8 cellular contexts compared by ENCODE assay signal in the genomic region with DNA sequence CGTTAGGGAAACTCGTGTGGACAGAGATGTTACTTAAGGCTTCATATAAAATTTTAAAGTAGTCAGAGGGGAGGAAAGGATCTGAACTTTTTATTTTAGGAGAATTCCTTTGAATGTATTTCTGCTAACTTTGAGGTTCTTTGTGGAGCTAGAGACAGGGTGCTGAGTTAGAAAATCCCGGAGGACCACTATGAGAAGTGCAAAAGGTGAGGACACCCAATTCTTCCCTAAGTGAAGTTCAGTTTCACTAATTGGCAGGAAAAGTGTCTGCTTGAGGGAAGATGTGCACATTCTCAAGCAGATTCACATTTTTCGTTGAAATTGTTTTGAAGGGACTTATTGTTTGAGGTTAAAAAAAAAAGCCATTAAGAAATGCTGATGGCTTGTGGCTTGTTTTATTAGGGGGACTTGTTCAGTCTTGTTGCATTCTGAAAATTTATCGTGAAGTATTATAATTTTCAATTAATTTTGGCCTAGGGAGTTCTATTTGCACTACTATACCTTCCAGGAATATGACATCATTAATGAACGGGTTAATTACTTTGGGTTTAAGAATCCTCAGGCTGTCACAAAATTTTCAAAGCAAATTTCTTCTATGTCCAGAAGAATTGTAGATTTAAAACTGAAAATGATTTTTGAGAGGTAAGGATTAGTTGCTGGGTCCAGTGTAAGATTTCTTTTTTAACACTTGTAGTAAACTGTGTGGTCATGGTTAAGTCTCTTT. TPM values are rescaled to one million over a fixed set of nuclear protein-coding genes. Genes with fewer than 3 reads are reported as not detected.
DNase-seq lines count a peak whose midpoint lies in the region; ATAC-seq and TF ChIP-seq lines count a peak whose summit lies in the region.

No MANE protein-coding gene starts in this region.

- H3K27me3 ChIP-seq in kidney epithelial cell (ENCODE audit: control insufficient read depth, insufficient read depth, low read length): no peaks in the 10 kb centered on the region
- no peaks in the 10 kb centered on the region for H3K27me3 ChIP-seq in thoracic aorta (replicated peaks; ENCODE audit: insufficient read depth)

- no peak for ATAC-seq in activated naive CD8-positive, alpha-beta T cell treated with anti-CD3 and anti-CD28 coated beads, Interleukin-2, amount 50 U/mL, for 24 hours
- no peak for ATAC-seq in thoracic aorta (ENCODE audit: insufficient number of reproducible peaks, low FRiP score, low read depth)
- no peak for ATAC-seq in HG03565 (IDR thresholded peaks at IDR 0.05; ENCODE audit: unreplicated experiment)

- POLR2A ChIA-PET in activated CD4-positive, alpha-beta T cell treated with anti-CD3 and anti-CD28 coated beads, Interleukin-2, amount 10 ng/mL, durations not matched to agents 7 days and 5 days (lab: Charles Lee): no interaction called here

- H3K4me1 ChIP-seq in thoracic aorta (ENCODE audit: control insufficient read depth in 1 of 2, low read depth in 2 of 2): peaks cover 38 to 43% of the 10 kb centered on the region in 2 donors

- no peak for TF ChIP-seq CTCF in kidney epithelial cell (IDR thresholded peaks at IDR 0.05; ENCODE audit: insufficient read depth, low read length, poor library complexity, severe bottlenecking)
- TF ChIP-seq CTCF in thoracic aorta (IDR thresholded peaks at IDR 0.05): no peak

- no peaks in the 10 kb centered on the region for H3K9me3 Mint-ChIP-seq in activated CD4-positive, alpha-beta T cell treated with anti-CD3 and anti-CD28 coated beads, Interleukin-2, amount 10 ng/mL, durations not matched to agents 7 days and 5 days
- H3K9me3 Mint-ChIP-seq in activated naive CD8-positive, alpha-beta T cell treated with anti-CD3 and anti-CD28 coated beads, Interleukin-2, amount 50 U/mL, for 24 hours: no peaks in the 10 kb centered on the region

- peaks cover 21% of the 10 kb centered on the region for H3K36me3 Mint-ChIP-seq in activated CD4-positive, alpha-beta T cell treated with anti-CD3 and anti-CD28 coated beads, Interleukin-2, amount 10 ng/mL, durations not matched to agents 7 days and 5 days (ENCODE audit: low read depth)
- H3K36me3 Mint-ChIP-seq in activated naive CD8-positive, alpha-beta T cell treated with anti-CD3 and anti-CD28 coated beads, Interleukin-2, amount 50 U/mL, for 24 hours (ENCODE audit: low read depth): peaks cover 3% of the 10 kb centered on the region

- no peak for DNase-seq in activated CD4-positive, alpha-beta T cell treated with anti-CD3 and anti-CD28 coated beads, Interleukin-2, amount 10 ng/mL, durations not matched to agents 7 days and 5 days
- DNase-seq in activated CD4-positive, alpha-beta T cell treated with anti-CD3 and anti-CD28 coated beads, Interleukin-2, amount 50 U/mL, for 48 hours: no peak
- DNase-seq in activated naive CD8-positive, alpha-beta T cell treated with anti-CD3 and anti-CD28 coated beads, Interleukin-2, amount 50 U/mL, for 24 hours: no peak
- DNase-seq in kidney epithelial cell (ENCODE audit: low read depth): no peak
- DNase-seq in thoracic aorta (ENCODE audit: low spot score): no peak
- DNase-seq in NCI-H82 (lab: John Stamatoyannopoulos, UW): no peak
- DNase-seq in NCI-H2029 treated with DMSO at 0.1 percent for 48 hours (lab: John Stamatoyannopoulos, UW): no peak

- peak overlapping the region; percentile 94 for H3K27ac Mint-ChIP-seq in activated CD4-positive, alpha-beta T cell treated with anti-CD3 and anti-CD28 coated beads, Interleukin-2, amount 10 ng/mL, durations not matched to agents 7 days and 5 days
- peak overlapping the region; percentile 95 for H3K27ac Mint-ChIP-seq in activated naive CD8-positive, alpha-beta T cell treated with anti-CD3 and anti-CD28 coated beads, Interleukin-2, amount 50 U/mL, for 24 hours

- CTCF ChIA-PET in activated CD4-positive, alpha-beta T cell treated with anti-CD3 and anti-CD28 coated beads, Interleukin-2, amount 10 ng/mL, durations not matched to agents 7 days and 5 days (lab: Charles Lee): interaction anchor here (0.9 to 1.6 kb wide), 2 partner anchors 37 to 44 kb away, joined by 4 to 5 read pairs; no protein-coding TSS in a partner anchor

- H3K36me3 ChIP-seq in kidney epithelial cell (ENCODE audit: control insufficient read depth, insufficient read depth, low read length): no peaks in the 10 kb centered on the region
- H3K36me3 ChIP-seq in thoracic aorta: no peaks in the 10 kb centered on the region

- H3K4me3 ChIP-seq in kidney epithelial cell (ENCODE audit: low read depth, low read length) (peak overlapping the region; percentile 96), thoracic aorta (peak overlapping the region; percentile 89)

- peak overlapping the region; percentile 92 to 96 for H3K27ac ChIP-seq in thoracic aorta

- H3K4me1 Mint-ChIP-seq in activated CD4-positive, alpha-beta T cell treated with anti-CD3 and anti-CD28 coated beads, Interleukin-2, amount 10 ng/mL, durations not matched to agents 7 days and 5 days: peaks cover 51% of the 10 kb centered on the region
- H3K4me1 Mint-ChIP-seq in activated naive CD8-positive, alpha-beta T cell treated with anti-CD3 and anti-CD28 coated beads, Interleukin-2, amount 50 U/mL, for 24 hours: peaks cover 70% of the 10 kb centered on the region

- H3K9me3 ChIP-seq in thoracic aorta: no peaks in the 10 kb centered on the region

- H3K4me3 Mint-ChIP-seq in activated CD4-positive, alpha-beta T cell treated with anti-CD3 and anti-CD28 coated beads, Interleukin-2, amount 10 ng/mL, durations not matched to agents 7 days and 5 days: peak overlapping the region; percentile 88
- H3K4me3 Mint-ChIP-seq in activated naive CD8-positive, alpha-beta T cell treated with anti-CD3 and anti-CD28 coated beads, Interleukin-2, amount 50 U/mL, for 24 hours: peak overlapping the region; percentile 96

- H3K27me3 Mint-ChIP-seq in activated CD4-positive, alpha-beta T cell treated with anti-CD3 and anti-CD28 coated beads, Interleukin-2, amount 10 ng/mL, durations not matched to agents 7 days and 5 days: no peaks in the 10 kb centered on the region
- H3K27me3 Mint-ChIP-seq in activated naive CD8-positive, alpha-beta T cell treated with anti-CD3 and anti-CD28 coated beads, Interleukin-2, amount 50 U/mL, for 24 hours: no peaks in the 10 kb centered on the region

RNA-seq across cellular contexts. Expression of gene PCNX1, which starts 1.8 kb away (rescaled TPM):
- 10 to 100 TPM; 56.6 to 72.1 TPM for total RNA-seq in activated CD4-positive, alpha-beta T cell treated with anti-CD3 and anti-CD28 coated beads, Interleukin-2, amount 10 ng/mL, durations not matched to agents 7 days and 5 days
- 26.9 and 30.1 TPM in 2 replicates for total RNA-seq in kidney epithelial cell
- total RNA-seq in thoracic aorta: 10 to 100 TPM; 52.3 to 85.9 TPM
